Comparison of ENCODE assay signal across 8 cellular contexts in the genomic region with DNA sequence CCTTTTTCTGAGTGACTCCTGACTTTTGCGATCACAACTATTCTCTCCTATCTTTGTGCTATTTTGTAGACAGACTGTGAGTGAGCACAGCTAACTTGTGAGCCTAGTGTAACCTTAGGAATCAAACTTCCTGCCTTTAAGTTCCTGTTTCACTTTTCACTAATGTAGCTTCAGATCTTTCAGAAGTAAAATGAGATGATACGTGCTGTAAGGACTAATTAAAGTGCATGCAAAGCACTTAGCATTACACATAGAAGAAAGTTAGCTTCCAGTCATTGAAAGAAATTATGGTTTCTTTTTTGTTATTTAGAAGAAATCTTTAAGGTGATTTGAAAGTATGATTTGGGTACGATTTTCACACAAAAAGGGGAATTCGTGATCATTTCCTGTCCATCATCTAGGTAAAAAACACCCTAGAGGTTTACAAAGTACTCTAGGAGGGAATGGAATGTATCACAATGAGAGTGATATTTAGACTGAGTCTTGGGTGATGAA.
DNase-seq lines count a peak whose midpoint lies in the region; ATAC-seq and TF ChIP-seq lines count a peak whose summit lies in the region.

No MANE protein-coding gene starts in this region.

- H3K27me3 Mint-ChIP-seq in dendritic cell treated with granulocyte-macrophage colony-stimulating factor and Interleukin-4, amounts not matched to agents 40 ng/mL and 50 ng/mL, for 4 days: no peaks in the 10 kb centered on the region

- no peak for TF ChIP-seq POLR2A in erythroblast (IDR thresholded peaks at IDR 0.05; ENCODE audit: low read length)
- TF ChIP-seq POLR2A in vagina (IDR thresholded peaks at IDR 0.05): no peak

- H3K27me3 ChIP-seq in SJCRH30 (no peaks in the 10 kb centered on the region), vagina (no peaks in the 10 kb centered on the region)

- TF ChIP-seq CTCF in GM10266 (IDR thresholded peaks at IDR 0.05; ENCODE audit: control insufficient read depth, insufficient read depth, low read depth, missing control alignments) (no peak), vagina (IDR thresholded peaks at IDR 0.05) (no peak)

- H3K27ac ChIP-seq in SJCRH30 (no peak overlapping the region), vagina (no peak overlapping the region)

- H3K4me3 ChIP-seq in SJCRH30 (no peak overlapping the region), vagina (no peak overlapping the region)

- peaks cover 16% of the 10 kb centered on the region for H3K9me3 Mint-ChIP-seq in dendritic cell treated with granulocyte-macrophage colony-stimulating factor and Interleukin-4, amounts not matched to agents 40 ng/mL and 50 ng/mL, for 4 days

- H3K4me3 Mint-ChIP-seq in dendritic cell treated with granulocyte-macrophage colony-stimulating factor and Interleukin-4, amounts not matched to agents 40 ng/mL and 50 ng/mL, for 4 days: peak overlapping the region; percentile 52

- peaks cover 50% of the 10 kb centered on the region for H3K4me1 Mint-ChIP-seq in dendritic cell treated with granulocyte-macrophage colony-stimulating factor and Interleukin-4, amounts not matched to agents 40 ng/mL and 50 ng/mL, for 4 days (ENCODE audit: low read depth)

- H3K9me3 ChIP-seq in SJCRH30 (replicated peaks) (no peaks in the 10 kb centered on the region), vagina (no peaks in the 10 kb centered on the region)

- peaks cover 5% of the 10 kb centered on the region for H3K36me3 Mint-ChIP-seq in dendritic cell treated with granulocyte-macrophage colony-stimulating factor and Interleukin-4, amounts not matched to agents 40 ng/mL and 50 ng/mL, for 4 days (ENCODE audit: low read depth)

- peak overlapping the region; percentile 96 for H3K27ac Mint-ChIP-seq in dendritic cell treated with granulocyte-macrophage colony-stimulating factor and Interleukin-4, amounts not matched to agents 40 ng/mL and 50 ng/mL, for 4 days

- H3K36me3 ChIP-seq in SJCRH30: no peaks in the 10 kb centered on the region
- H3K36me3 ChIP-seq in vagina: no peaks in the 10 kb centered on the region

- H3K4me1 ChIP-seq in SJCRH30 (peaks cover 10% of the 10 kb centered on the region; the same call in 1 of the 2 replicates), vagina (no peaks in the 10 kb centered on the region)

- intact Hi-C loops in dendritic cell treated with granulocyte-macrophage colony-stimulating factor and Interleukin-4, amounts not matched to agents 40 ng/mL and 50 ng/mL, for 4 days (cut with micrococcal nuclease): loop anchor here (2.0 kb wide), 1 partner anchor 120 kb away; no protein-coding TSS in a partner anchor
- intact Hi-C loops in vagina (cut with DNase I): no loop called here

- DNase-seq in GM10266 (ENCODE audit: extremely low spot score): peak; percentile 47
- DNase-seq in erythroblast (lab: John Stamatoyannopoulos, UW): no peak
- DNase-seq in SJCRH30: no peak
- DNase-seq in DMS53 (lab: John Stamatoyannopoulos, UW): no peak
- no peak for DNase-seq in vagina (ENCODE audit: extremely low spot score in 2 of 2)

- peak; percentile 66 for ATAC-seq in GM21367 (IDR thresholded peaks at IDR 0.05; ENCODE audit: unreplicated experiment)
- ATAC-seq in HG03558 (IDR thresholded peaks at IDR 0.05; ENCODE audit: extremely low read depth, unreplicated experiment): peak; percentile 60
